ENCODE assay signal across 26 cellular contexts in genomic region chr3:77296527-77296926, GRCh38.
A peak's percentile ranks its signal among the peaks of the same experiment; 100 is the strongest.
DNase-seq lines count a peak whose midpoint lies in the region; ATAC-seq, FAIRE-seq and TF ChIP-seq lines count a peak whose summit lies in the region.
"Had no signal": no experiment of that assay in that cellular context is flagged by ENCODE, and none has a peak within 500 bp of the region (broad histone marks: within the 10 kb centered on the region; RNA-seq: fewer than 3 reads in every experiment).

No MANE protein-coding gene starts in this region.

- intact Hi-C loops in left colon (cut with DNase I, micrococcal nuclease): no loop called here

- DNase-seq in Caki2 (ENCODE audit: low read depth): peak; percentile 8
- DNase-seq in M059J (ENCODE audit: low read depth): peak; percentile 0
- DNase-seq in astrocyte of the hippocampus (ENCODE audit: low read depth, low spot score): peak; percentile 48
- DNase-seq in islet precursor cell: peak; percentile 55
- no peak for DNase-seq in GM12892 (ENCODE audit: insufficient read length)
- DNase-seq in DMS 273 treated with DMSO at 0.1 percent for 48 hours (lab: John Stamatoyannopoulos, UW): no peak
- no peak for DNase-seq in NCI-H2196 (lab: John Stamatoyannopoulos, UW; ENCODE audit: unreplicated experiment)
- no peak for DNase-seq in left colon
- DNase-seq: activated B cell treated with CpG ODN at 0.5 μM for 24 hours; activated CD4-positive, alpha-beta T cell treated with anti-CD3 and anti-CD28 coated beads, Interleukin-2, amount 50 U/mL, for 4 hours; aorta; Caco-2; DND-41; head of caudate nucleus; left lung; midbrain; natural killer cell; NCI-H146; NCI-H2171 treated with DMSO at 0.1 percent for 48 hours; NCI-H524 treated with DMSO at 0.1 percent for 48 hours; Right ventricle myocardium superior; small intestine; stimulated activated CD4-positive, alpha-beta T cell treated with anti-CD3 and anti-CD28 coated beads, Interleukin-1b, Interleukin-23, amount 100 ng/mL, for 48 hours; T-helper 9 cell; upper lobe of left lung had no signal

- no peak for ATAC-seq in left colon
- ATAC-seq: left lung, natural killer cell had no signal

- TF ChIP-seq POLR2A in GM12892 (IDR thresholded peaks at IDR 0.05; ENCODE audit: low read depth, low read length): no peak

- FAIRE-seq in GM12892 (lab: Jason Lieb, UNC): no peak
- FAIRE-seq: GM12891, small intestine had no signal

- in situ Hi-C loops in Caki2 (cut with HindIII; ENCODE audit: low pct_unique_long_range_greater_than_20kb, low sequenced_read_pairs): no loop called here

Comparison
In these comparisons a context has a peak if more than half of its experiments do, and no peak if none do; other contexts are left out.
1. DNase-seq: peak in Caki2 (single experiment), M059J (single experiment), astrocyte of the hippocampus (single experiment) and islet precursor cell (single experiment); none in GM12892 (single experiment), DMS 273 treated with DMSO at 0.1 percent for 48 hours (single experiment), NCI-H2196 (single experiment) and left colon (0 of 2).